28 cellular contexts compared by ENCODE assay signal in the genomic region with DNA sequence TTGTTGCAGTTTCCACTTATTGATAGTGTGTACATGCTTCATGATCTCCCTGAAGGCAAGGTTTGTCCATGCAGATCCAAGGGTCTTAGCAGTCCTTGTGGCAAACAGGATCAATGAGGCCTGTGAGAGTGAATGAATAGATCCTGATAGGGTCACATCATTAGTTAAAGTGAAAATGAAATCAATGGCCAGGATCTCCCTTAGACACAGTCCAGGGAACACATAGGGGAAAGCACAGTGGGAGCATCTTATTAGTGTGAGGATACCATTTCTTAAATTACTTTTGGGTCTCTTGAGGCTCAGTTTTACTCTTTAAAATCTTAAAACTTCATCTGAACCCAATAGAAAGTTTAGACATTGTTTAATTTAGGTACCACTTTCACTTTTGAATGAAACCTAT.
"Had no signal": no experiment of that assay in that cellular context is flagged by ENCODE, and none has a peak within 500 bp of the region (broad histone marks: within the 10 kb centered on the region; RNA-seq: fewer than 3 reads in every experiment).

No MANE protein-coding gene starts in this region.

- H3K4me2 ChIP-seq: neural progenitor cell had no signal

- H3K27ac Mint-ChIP-seq: neural progenitor cell; progenitor cell of endocrine pancreas; stimulated activated effector memory CD8-positive, alpha-beta T cell treated with anti-CD3 and anti-CD28 coated beads, Interleukin-12 subunit alpha, Interleukin-12 subunit beta, amount 100 ng/mL, for 72 hours; stimulated activated naive B cell treated with anti-CD40 and anti-IgM and Interleukin-4, amounts not matched to agents 10 μg/mL and 1 μg/mL and 100 μg/mL, for 72 hours; stimulated activated naive CD8-positive, alpha-beta T cell treated with anti-CD3 and anti-CD28 coated beads, Interleukin-15, Interleukin-2, amounts not matched to agents 100 ng/mL and 50 ng/mL, for 24 hours had no signal

- H3K79me2 ChIP-seq: parathyroid adenoma had no signal

- H3K36me3 ChIP-seq: neural progenitor cell, ovary, right lobe of liver, sigmoid colon, stomach, thoracic aorta, thyroid gland, tibial nerve, upper lobe of left lung, vagina had no signal

- H3K4me3 Mint-ChIP-seq: nephron; neural progenitor cell; stimulated activated effector memory CD8-positive, alpha-beta T cell treated with anti-CD3 and anti-CD28 coated beads, Interleukin-12 subunit alpha, Interleukin-12 subunit beta, amount 100 ng/mL, for 72 hours; stimulated activated naive B cell treated with anti-CD40 and anti-IgM and Interleukin-4, amounts not matched to agents 10 μg/mL and 1 μg/mL and 100 μg/mL, for 72 hours; stimulated activated naive CD8-positive, alpha-beta T cell treated with anti-CD3 and anti-CD28 coated beads, Interleukin-15, Interleukin-2, amounts not matched to agents 100 ng/mL and 50 ng/mL, for 24 hours had no signal

- FAIRE-seq: small intestine, urothelium cell line had no signal

- H2AFZ ChIP-seq: neural progenitor cell, parathyroid adenoma had no signal

- H3K9me3 Mint-ChIP-seq: stimulated activated effector memory CD8-positive, alpha-beta T cell treated with anti-CD3 and anti-CD28 coated beads, Interleukin-12 subunit alpha, Interleukin-12 subunit beta, amount 100 ng/mL, for 72 hours; stimulated activated naive CD8-positive, alpha-beta T cell treated with anti-CD3 and anti-CD28 coated beads, Interleukin-15, Interleukin-2, amounts not matched to agents 100 ng/mL and 50 ng/mL, for 24 hours had no signal

- DNase-seq: occipital lobe; ovary; posterior cingulate gyrus; psoas muscle; right cardiac atrium; right lobe of liver; sigmoid colon; small intestine; stimulated activated CD4-positive, alpha-beta T cell treated with anti-CD3 and anti-CD28 coated beads, Interleukin-15, amount 100 ng/mL, for 24 hours; stimulated activated CD4-positive, alpha-beta T cell treated with anti-CD3 and anti-CD28 coated beads, Interleukin-2, amount 100 ng/mL, for 24 hours; stimulated activated CD4-positive, alpha-beta T cell treated with anti-CD3 and anti-CD28 coated beads, Interleukin-2, amount 100 ng/mL, for 48 hours; stimulated activated CD4-positive, alpha-beta T cell treated with anti-CD3 and anti-CD28 coated beads, Interleukin-4, amount 100 ng/mL, for 24 hours; stimulated activated naive B cell treated with anti-CD40 and anti-IgM and Interleukin-4, amounts not matched to agents 10 μg/mL and 1 μg/mL and 100 μg/mL, for 72 hours; stimulated activated naive CD4-positive, alpha-beta T cell treated with Interleukin-2 at 50 U/mL for 16 hours; stomach; thyroid gland; trophoblast cell; upper lobe of left lung had no signal

- H3K4me3 ChIP-seq: neural progenitor cell, ovary, psoas muscle, right lobe of liver, sigmoid colon, stomach, thoracic aorta, thyroid gland, tibial nerve, upper lobe of left lung, vagina had no signal

- H3K9me3 ChIP-seq: ovary, right lobe of liver, sigmoid colon, stomach, thoracic aorta, thyroid gland, tibial nerve, upper lobe of left lung, vagina had no signal

- H3K36me3 Mint-ChIP-seq: neural progenitor cell; stimulated activated effector memory CD8-positive, alpha-beta T cell treated with anti-CD3 and anti-CD28 coated beads, Interleukin-12 subunit alpha, Interleukin-12 subunit beta, amount 100 ng/mL, for 72 hours; stimulated activated naive B cell treated with anti-CD40 and anti-IgM and Interleukin-4, amounts not matched to agents 10 μg/mL and 1 μg/mL and 100 μg/mL, for 72 hours had no signal

- H3K4me1 Mint-ChIP-seq: stimulated activated effector memory CD8-positive, alpha-beta T cell treated with anti-CD3 and anti-CD28 coated beads, Interleukin-12 subunit alpha, Interleukin-12 subunit beta, amount 100 ng/mL, for 72 hours had no signal

- H3K27ac ChIP-seq: neural progenitor cell, ovary, parathyroid adenoma, psoas muscle, right lobe of liver, sigmoid colon, stomach, thoracic aorta, thyroid gland, tibial nerve, upper lobe of left lung, vagina had no signal

- H3K27me3 Mint-ChIP-seq: progenitor cell of endocrine pancreas; stimulated activated naive CD8-positive, alpha-beta T cell treated with anti-CD3 and anti-CD28 coated beads, Interleukin-15, Interleukin-2, amounts not matched to agents 100 ng/mL and 50 ng/mL, for 24 hours had no signal

- ATAC-seq: psoas muscle; right cardiac atrium; right lobe of liver; stimulated activated effector memory CD8-positive, alpha-beta T cell treated with anti-CD3 and anti-CD28 coated beads, Interleukin-12 subunit alpha, Interleukin-12 subunit beta, amount 100 ng/mL, for 72 hours; stimulated activated naive B cell treated with anti-CD40 and anti-IgM and Interleukin-4, amounts not matched to agents 10 μg/mL and 1 μg/mL and 100 μg/mL, for 72 hours had no signal

- H3K27me3 ChIP-seq: neural progenitor cell, ovary, right lobe of liver, sigmoid colon, stomach, thyroid gland, upper lobe of left lung, vagina had no signal

- H3K9ac ChIP-seq: neural progenitor cell, parathyroid adenoma had no signal

- H3K4me1 ChIP-seq: neural progenitor cell, parathyroid adenoma, psoas muscle, right lobe of liver, stomach, thyroid gland, tibial nerve, upper lobe of left lung, vagina had no signal
